Comparison of ENCODE assay signal across 1 cellular context in genomic region chr1:59272507-59272906, GRCh38.
TF ChIP-seq lines count a peak whose summit lies in the region.

No MANE protein-coding gene starts in this region.

TF ChIP-seq in GM12878, 131 proteins besides CTCF, POLR2A, EP300 and RAD21 (continued from another document and continues in another):
- TF ChIP-seq EED (IDR thresholded peaks at IDR 0.05; ENCODE audit: low read depth) (peak; percentile 79), ETV6 (conservative IDR thresholded peaks at IDR 0.05 in 1 of 2, IDR thresholded peaks at IDR 0.05 in 1 of 2; ENCODE audit: borderline replicate concordance in 1 of 2, low read depth in 1 of 2) (peak in 1 of 2 experiments; percentile 81; a peak in 2 of 4 replicates), ATF2 (IDR thresholded peaks at IDR 0.05; ENCODE audit: low read length) (peak; percentile 64), PBX3 (IDR thresholded peaks at IDR 0.05; ENCODE audit: insufficient replicate concordance, low read depth, low read length) (no peak), SMAD1 (IDR thresholded peaks at IDR 0.05; ENCODE audit: low read depth, partially characterized antibody) (no peak), CEBPZ (IDR thresholded peaks at IDR 0.05; ENCODE audit: low read depth, low read length) (no peak), BHLHE40 (IDR thresholded peaks at IDR 0.05; ENCODE audit: borderline replicate concordance in 1 of 2, low read depth in 2 of 2, low read length in 1 of 2) (no peak), ZNF217 (IDR thresholded peaks at IDR 0.05) (no peak), E4F1 (IDR thresholded peaks at IDR 0.05; ENCODE audit: borderline replicate concordance, partially characterized antibody) (no peak), JUNB (IDR thresholded peaks at IDR 0.05) (peak; percentile 75), USF1 (IDR thresholded peaks at IDR 0.05; ENCODE audit: borderline replicate concordance, extremely low read length, insufficient read depth, low read depth, low read length) (no peak), RB1 (IDR thresholded peaks at IDR 0.05; ENCODE audit: borderline replicate concordance) (no peak), MTA2 (IDR thresholded peaks at IDR 0.05; ENCODE audit: low read depth) (peak; percentile 38; the same call in 1 of the 2 replicates), ZBTB4 (CRISPR knock-in tag; IDR thresholded peaks at IDR 0.05) (no peak), ZSCAN29 (IDR thresholded peaks at IDR 0.05) (no peak), BACH1 (IDR thresholded peaks at IDR 0.05; ENCODE audit: borderline replicate concordance) (no peak), ZBTB11 (CRISPR knock-in tag; IDR thresholded peaks at IDR 0.05) (no peak), ZNF384 (IDR thresholded peaks at IDR 0.05; ENCODE audit: borderline replicate concordance, low read depth, low read length) (peak; percentile 65; the same call in 1 of the 2 replicates), RELB (IDR thresholded peaks at IDR 0.05; ENCODE audit: low read depth) (0 out of 2 replicates have a peak, but pooled peaks have one; percentile 74), RCOR1 (conservative IDR thresholded peaks at IDR 0.05; ENCODE audit: low read depth, low read length) (no peak), NFIC (IDR thresholded peaks at IDR 0.05; ENCODE audit: low read depth, low read length) (peak; percentile 85), RUNX3 (IDR thresholded peaks at IDR 0.05; ENCODE audit: low read length) (peak; percentile 43; the same call in 1 of the 2 replicates), ZNF592 (IDR thresholded peaks at IDR 0.05) (no peak), NR2F1 (conservative IDR thresholded peaks at IDR 0.05) (no peak; the same call in 1 of the 2 replicates), KLF5 (IDR thresholded peaks at IDR 0.05; ENCODE audit: partially characterized antibody) (no peak), DPF2 (IDR thresholded peaks at IDR 0.05) (0 out of 2 replicates have a peak, but pooled peaks have one; percentile 55), CREB1 (IDR thresholded peaks at IDR 0.05; ENCODE audit: low read depth) (0 out of 2 replicates have a peak, but pooled peaks have one; percentile 21), MYB (IDR thresholded peaks at IDR 0.05; ENCODE audit: borderline replicate concordance, low read depth, low read length) (no peak), PKNOX1 (IDR thresholded peaks at IDR 0.05) (peak; percentile 86), FOXM1 (IDR thresholded peaks at IDR 0.05; ENCODE audit: low read depth, low read length) (peak; percentile 26; the same call in 1 of the 2 replicates), HDGF (IDR thresholded peaks at IDR 0.05) (no peak)
